Comparison of ENCODE assay signal across 1 cellular context in genomic region chr12:113186033-113186365, GRCh38.
TF ChIP-seq lines count a peak whose summit lies in the region.

No MANE protein-coding gene starts in this region.

TF ChIP-seq in SK-N-SH, 30 proteins besides CTCF, POLR2A, EP300 and RAD21 (continued from another document):
- no peak for TF ChIP-seq USF1 (IDR thresholded peaks at IDR 0.05; ENCODE audit: borderline replicate concordance, low read depth)
- no peak for TF ChIP-seq ELF1 (IDR thresholded peaks at IDR 0.05)
- no peak for TF ChIP-seq MEF2A (IDR thresholded peaks at IDR 0.05; ENCODE audit: borderline replicate concordance, low read depth)
- TF ChIP-seq YY1 (IDR thresholded peaks at IDR 0.05; ENCODE audit: low read depth) = no peak
- TF ChIP-seq JUND (IDR thresholded peaks at IDR 0.05) = no peak
- TF ChIP-seq MXI1 (IDR thresholded peaks at IDR 0.05; ENCODE audit: low read depth, low read length) = no peak
- no peak for TF ChIP-seq NFIC (IDR thresholded peaks at IDR 0.05; ENCODE audit: borderline replicate concordance)
- TF ChIP-seq TCF12 (IDR thresholded peaks at IDR 0.05) = no peak
- no peak for TF ChIP-seq FOXJ3 (CRISPR knock-in tag; IDR thresholded peaks at IDR 0.05)
- no peak for TF ChIP-seq TAF1 (IDR thresholded peaks at IDR 0.05; ENCODE audit: borderline replicate concordance, low read depth, low read length)
- no peak for TF ChIP-seq SMC3 (IDR thresholded peaks at IDR 0.05; ENCODE audit: low read depth, low read length)
